8 cellular contexts compared by ENCODE assay signal in genomic region chr19:30719991-30720329, GRCh38.
DNase-seq lines count a peak whose midpoint lies in the region; ATAC-seq and TF ChIP-seq lines count a peak whose summit lies in the region.

No MANE protein-coding gene starts in this region.

- intact Hi-C loops in uterus (cut with DNase I; ENCODE audit: low total_unique reads): no loop called here

- no peak for TF ChIP-seq POLR2A in uterus (IDR thresholded peaks at IDR 0.05)

- H3K27me3 ChIP-seq in lung (ENCODE audit: control insufficient read depth, insufficient read depth): no peaks in the 10 kb centered on the region
- no peaks in the 10 kb centered on the region for H3K27me3 ChIP-seq in uterus

- H3K27ac Mint-ChIP-seq in activated naive CD4-positive, alpha-beta T cell treated with anti-CD3 and anti-CD28 coated beads, Interleukin-2, amount 10 ng/mL, durations not matched to agents 7 days and 5 days: no peak overlapping the region

- H3K27ac ChIP-seq in coronary artery (peak overlapping the region in 1 of 2 donors; percentile 8), lung (ENCODE audit: low read depth in 1 of 2, low read length in 1 of 2) (peak overlapping the region; percentile 36 to 71), uterus (peak overlapping the region; percentile 87)

- ATAC-seq in lung (ENCODE audit: insufficient read depth, low FRiP score) (peak; percentile 55), GM19395 (IDR thresholded peaks at IDR 0.05; ENCODE audit: unreplicated experiment) (no peak)

- CTCF ChIA-PET in activated naive CD4-positive, alpha-beta T cell treated with anti-CD3 and anti-CD28 coated beads, Interleukin-2, amount 10 ng/mL, durations not matched to agents 7 days and 5 days (lab: Charles Lee): interaction anchor here (1.7 kb wide), 1 partner anchor 37 kb away, joined by 7 read pairs; no protein-coding TSS in a partner anchor

- H3K36me3 ChIP-seq in lung (ENCODE audit: control insufficient read depth in 2 of 2, insufficient read depth in 2 of 2, low read length in 2 of 2): no peaks in the 10 kb centered on the region
- H3K36me3 ChIP-seq in uterus: no peaks in the 10 kb centered on the region

- no peak for DNase-seq in activated naive CD4-positive, alpha-beta T cell treated with anti-CD3 and anti-CD28 coated beads, Interleukin-2, amount 10 ng/mL, durations not matched to agents 7 days and 5 days
- DNase-seq in activated naive CD4-positive, alpha-beta T cell (lab: John Stamatoyannopoulos, UW): no peak
- no peak for DNase-seq in coronary artery (ENCODE audit: low spot score)
- DNase-seq in lung (ENCODE audit: low spot score): no peak
- peak; percentile 28 to 31 for DNase-seq in uterus
- no peak for DNase-seq in NCI-H526 (lab: John Stamatoyannopoulos, UW)
- DNase-seq in NCI-H128 (lab: John Stamatoyannopoulos, UW; ENCODE audit: unreplicated experiment): no peak

- peaks cover 0 to 3% of the 10 kb centered on the region in 2 donors for H3K4me1 ChIP-seq in lung (ENCODE audit: control insufficient read depth in 2 of 2, insufficient read depth in 2 of 2, low read length in 2 of 2)
- peaks cover 0 to 5% of the 10 kb centered on the region in 2 donors for H3K4me1 ChIP-seq in uterus

- no peaks in the 10 kb centered on the region for H3K9me3 Mint-ChIP-seq in activated naive CD4-positive, alpha-beta T cell treated with anti-CD3 and anti-CD28 coated beads, Interleukin-2, amount 10 ng/mL, durations not matched to agents 7 days and 5 days

- H3K4me3 Mint-ChIP-seq in activated naive CD4-positive, alpha-beta T cell treated with anti-CD3 and anti-CD28 coated beads, Interleukin-2, amount 10 ng/mL, durations not matched to agents 7 days and 5 days: peak overlapping the region; percentile 57

- TF ChIP-seq CTCF in coronary artery (IDR thresholded peaks at IDR 0.05): no peak
- TF ChIP-seq CTCF in lung (IDR thresholded peaks at IDR 0.05; ENCODE audit: control extremely low read depth, extremely low read depth): no peak
- no peak for TF ChIP-seq CTCF in uterus (IDR thresholded peaks at IDR 0.05)

- 13 to 22% methylated on average over 9 of the region's 9 CpGs for WGBS in lung, 2 donors

- no peaks in the 10 kb centered on the region for H3K36me3 Mint-ChIP-seq in activated naive CD4-positive, alpha-beta T cell treated with anti-CD3 and anti-CD28 coated beads, Interleukin-2, amount 10 ng/mL, durations not matched to agents 7 days and 5 days

- no peaks in the 10 kb centered on the region for H3K9me3 ChIP-seq in lung (ENCODE audit: control insufficient read depth in 2 of 2, insufficient read depth in 1 of 2, low read length in 1 of 2)
- no peaks in the 10 kb centered on the region for H3K9me3 ChIP-seq in uterus

- peak overlapping the region; percentile 70 for H3K4me3 ChIP-seq in coronary artery
- H3K4me3 ChIP-seq in lung: peak overlapping the region; percentile 53
- H3K4me3 ChIP-seq in uterus: peak overlapping the region; percentile 62 to 72

- H3K27me3 Mint-ChIP-seq in activated naive CD4-positive, alpha-beta T cell treated with anti-CD3 and anti-CD28 coated beads, Interleukin-2, amount 10 ng/mL, durations not matched to agents 7 days and 5 days: peaks cover 33% of the 10 kb centered on the region

- peaks cover 11% of the 10 kb centered on the region for H3K4me1 Mint-ChIP-seq in activated naive CD4-positive, alpha-beta T cell treated with anti-CD3 and anti-CD28 coated beads, Interleukin-2, amount 10 ng/mL, durations not matched to agents 7 days and 5 days

Comparison
In these comparisons a context has a peak if more than half of its experiments do, and no peak if none do; other contexts are left out.
1. DNase-seq: peak in uterus (2 of 2); none in activated naive CD4-positive, alpha-beta T cell treated with anti-CD3 and anti-CD28 coated beads, Interleukin-2, amount 10 ng/mL, durations not matched to agents 7 days and 5 days (single experiment), activated naive CD4-positive, alpha-beta T cell (0 of 4), coronary artery (single experiment), lung (single experiment), NCI-H526 (0 of 2) and NCI-H128 (single experiment).
2. Peak in every context shown above with its lines, with median percentiles within 50 percentile points of each other: H3K4me3 ChIP-seq.